Comparison of ENCODE assay signal across 8 cellular contexts in genomic region chr4:52862605-52863236, GRCh38. TPM values are rescaled to one million over a fixed set of nuclear protein-coding genes. Genes with fewer than 3 reads are reported as not detected.
DNase-seq lines count a peak whose midpoint lies in the region; ATAC-seq and TF ChIP-seq lines count a peak whose summit lies in the region.

No MANE protein-coding gene starts in this region.

- CTCF ChIA-PET in activated CD4-positive, alpha-beta T cell treated with anti-CD3 and anti-CD28 coated beads for 36 hours (lab: Charles Lee) = no interaction called here

- TF ChIP-seq CTCF in kidney epithelial cell (IDR thresholded peaks at IDR 0.05; ENCODE audit: insufficient read depth, low read length, poor library complexity, severe bottlenecking) (no peak), thoracic aorta (IDR thresholded peaks at IDR 0.05) (no peak)

- no peak for DNase-seq in activated CD4-positive, alpha-beta T cell treated with anti-CD3 and anti-CD28 coated beads for 36 hours
- no peak for DNase-seq in activated CD4-positive, alpha-beta T cell treated with anti-CD3 and anti-CD28 coated beads for 1 hour
- DNase-seq in activated naive CD8-positive, alpha-beta T cell treated with anti-CD3 and anti-CD28 coated beads for 36 hours = no peak
- DNase-seq in kidney epithelial cell (ENCODE audit: low read depth) = no peak
- DNase-seq in thoracic aorta (ENCODE audit: low spot score) = no peak
- DNase-seq in NCI-H446 (lab: John Stamatoyannopoulos, UW) = no peak

- H3K4me1 ChIP-seq in thoracic aorta (ENCODE audit: control insufficient read depth in 1 of 2, low read depth in 2 of 2) = peaks cover 14 to 44% of the 10 kb centered on the region in 2 donors

- H3K9me3 Mint-ChIP-seq in activated CD4-positive, alpha-beta T cell treated with anti-CD3 and anti-CD28 coated beads for 36 hours (ENCODE audit: low read depth) = peaks cover 6% of the 10 kb centered on the region
- peaks cover 3% of the 10 kb centered on the region for H3K9me3 Mint-ChIP-seq in activated naive CD8-positive, alpha-beta T cell treated with anti-CD3 and anti-CD28 coated beads for 36 hours

- H3K36me3 ChIP-seq in kidney epithelial cell (ENCODE audit: control insufficient read depth, insufficient read depth, low read length) (no peaks in the 10 kb centered on the region), thoracic aorta (peaks cover 3% of the 10 kb centered on the region)

- H3K27ac Mint-ChIP-seq in activated CD4-positive, alpha-beta T cell treated with anti-CD3 and anti-CD28 coated beads for 36 hours = no peak overlapping the region
- H3K27ac Mint-ChIP-seq in activated naive CD8-positive, alpha-beta T cell treated with anti-CD3 and anti-CD28 coated beads for 36 hours = no peak overlapping the region

- H3K4me1 Mint-ChIP-seq in activated CD4-positive, alpha-beta T cell treated with anti-CD3 and anti-CD28 coated beads for 36 hours = peaks cover 9% of the 10 kb centered on the region
- H3K4me1 Mint-ChIP-seq in activated naive CD8-positive, alpha-beta T cell treated with anti-CD3 and anti-CD28 coated beads for 36 hours = peaks cover 5% of the 10 kb centered on the region

- peaks cover 3% of the 10 kb centered on the region for H3K36me3 Mint-ChIP-seq in activated CD4-positive, alpha-beta T cell treated with anti-CD3 and anti-CD28 coated beads for 36 hours (ENCODE audit: low read depth)
- peaks cover 10% of the 10 kb centered on the region for H3K36me3 Mint-ChIP-seq in activated naive CD8-positive, alpha-beta T cell treated with anti-CD3 and anti-CD28 coated beads for 36 hours

- peaks cover 26% of the 10 kb centered on the region for H3K27me3 Mint-ChIP-seq in activated CD4-positive, alpha-beta T cell treated with anti-CD3 and anti-CD28 coated beads for 36 hours
- H3K27me3 Mint-ChIP-seq in activated naive CD8-positive, alpha-beta T cell treated with anti-CD3 and anti-CD28 coated beads for 36 hours = peaks cover 54% of the 10 kb centered on the region

- H3K27ac ChIP-seq in thoracic aorta = peak overlapping the region; percentile 71 to 86

- H3K4me3 Mint-ChIP-seq in activated CD4-positive, alpha-beta T cell treated with anti-CD3 and anti-CD28 coated beads for 36 hours = peak overlapping the region; percentile 63
- H3K4me3 Mint-ChIP-seq in activated naive CD8-positive, alpha-beta T cell treated with anti-CD3 and anti-CD28 coated beads for 36 hours = peak overlapping the region; percentile 66

- H3K27me3 ChIP-seq in kidney epithelial cell (ENCODE audit: control insufficient read depth, insufficient read depth, low read length) (peaks cover 12% of the 10 kb centered on the region), thoracic aorta (replicated peaks; ENCODE audit: insufficient read depth) (no peaks in the 10 kb centered on the region)

- ATAC-seq in activated CD4-positive, alpha-beta T cell treated with anti-CD3 and anti-CD28 coated beads for 36 hours = no peak
- no peak for ATAC-seq in thoracic aorta (ENCODE audit: insufficient number of reproducible peaks, low FRiP score, low read depth)
- no peak for ATAC-seq in GM19452 (IDR thresholded peaks at IDR 0.05; ENCODE audit: unreplicated experiment)
- ATAC-seq in GM18858 (IDR thresholded peaks at IDR 0.05; ENCODE audit: unreplicated experiment) = no peak

- H3K9me3 ChIP-seq in thoracic aorta = no peaks in the 10 kb centered on the region

- intact Hi-C loops in activated CD4-positive, alpha-beta T cell treated with anti-CD3 and anti-CD28 coated beads for 36 hours (cut with DNase I, micrococcal nuclease) = loop anchor here (1.0 to 5.0 kb wide), 5 partner anchors 40 to 1020 kb away; partner anchors contain the start of genes DCUN1D4 (in 1 of the 2) and USP46 (in 1 of the 2)

- peak overlapping the region; percentile 69 for H3K4me3 ChIP-seq in kidney epithelial cell (ENCODE audit: low read depth, low read length)
- peak overlapping the region; percentile 93 for H3K4me3 ChIP-seq in thoracic aorta

- POLR2A ChIA-PET in activated CD4-positive, alpha-beta T cell treated with anti-CD3 and anti-CD28 coated beads for 36 hours (lab: Charles Lee) = no interaction called here

RNA-seq across cellular contexts. Expression of gene RASL11B, which starts 0.6 kb away (rescaled TPM):
- under 1 TPM; 0.23 to 0.25 TPM for total RNA-seq in activated CD4-positive, alpha-beta T cell treated with anti-CD3 and anti-CD28 coated beads for 36 hours
- total RNA-seq in activated naive CD8-positive, alpha-beta T cell treated with anti-CD3 and anti-CD28 coated beads for 36 hours = under 1 TPM; 0.14 to 0.32 TPM
- total RNA-seq in kidney epithelial cell = 0.67 and 2.1 TPM in 2 replicates
- 1 to 10 TPM; 5.0 to 5.4 TPM for total RNA-seq in thoracic aorta
